Comparison of ENCODE assay signal across 9 cellular contexts in the genomic region with DNA sequence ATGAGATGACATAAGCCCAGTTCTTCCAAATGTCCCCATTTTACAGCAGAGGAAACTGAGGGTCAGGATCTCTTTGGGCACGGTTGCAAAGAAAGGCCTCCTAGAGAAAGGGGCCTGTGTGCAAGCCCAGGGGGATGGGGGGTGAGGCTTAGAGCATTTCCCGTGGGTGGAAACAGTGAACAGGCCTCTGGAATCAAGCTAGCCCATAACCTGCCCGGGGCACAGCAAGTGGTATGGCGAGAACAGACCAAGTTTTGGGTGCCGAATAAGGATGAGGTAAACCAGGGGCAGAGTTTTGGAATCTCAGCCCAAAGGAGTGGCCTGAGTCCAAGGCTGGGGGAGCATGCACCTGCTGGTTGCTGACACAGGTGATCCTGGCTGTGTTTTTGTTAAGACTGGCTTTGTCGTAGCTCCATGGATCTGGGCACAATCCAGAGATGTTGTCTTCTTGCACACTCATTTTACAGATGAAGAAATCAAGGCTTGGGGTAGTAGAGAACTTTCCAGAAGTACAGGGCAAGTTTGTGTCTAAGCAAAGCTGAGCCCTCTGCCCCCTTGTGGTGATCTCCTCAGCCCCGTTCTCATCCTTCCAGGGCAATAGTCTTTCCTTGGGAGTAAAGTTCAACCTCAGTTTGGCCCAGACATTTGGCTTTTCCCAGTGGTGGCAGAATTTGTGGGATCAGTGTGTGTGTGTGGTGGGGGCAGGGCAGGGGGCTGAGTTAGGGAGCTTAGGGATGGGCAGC. TPM values are rescaled to one million over a fixed set of nuclear protein-coding genes. Genes with fewer than 3 reads are reported as not detected.
DNase-seq lines count a peak whose midpoint lies in the region; ATAC-seq, FAIRE-seq and TF ChIP-seq lines count a peak whose summit lies in the region.
"Had no signal": no experiment of that assay in that cellular context is flagged by ENCODE, and none has a peak within 500 bp of the region (broad histone marks: within the 10 kb centered on the region; RNA-seq: fewer than 3 reads in every experiment).

No MANE protein-coding gene starts in this region.

- H3K27ac Mint-ChIP-seq in astrocyte (ENCODE audit: unreplicated experiment) (no peak overlapping the region), T-helper 17 cell (no peak overlapping the region)
- H3K27ac Mint-ChIP-seq: activated B cell treated with CpG ODN at 0.5 μM for 24 hours had no signal

- no peaks in the 10 kb centered on the region for H4K20me1 ChIP-seq in GM23248 (ENCODE audit: insufficient read depth)
- H4K20me1 ChIP-seq in astrocyte (ENCODE audit: insufficient read depth, low read length) = no peaks in the 10 kb centered on the region

- H3K27ac ChIP-seq in GM23248 (no peak overlapping the region), astrocyte (ENCODE audit: low read depth, low read length) (no peak overlapping the region), kidney (ENCODE audit: low read depth in 2 of 2, low read length in 2 of 2) (no peak overlapping the region)

- H3K4me3 Mint-ChIP-seq in astrocyte (ENCODE audit: unreplicated experiment) = no peak overlapping the region
- no peak overlapping the region for H3K4me3 Mint-ChIP-seq in T-helper 17 cell
- H3K4me3 Mint-ChIP-seq: activated B cell treated with CpG ODN at 0.5 μM for 24 hours had no signal

- peaks cover 12% of the 10 kb centered on the region for H3K9me3 Mint-ChIP-seq in astrocyte (ENCODE audit: unreplicated experiment)
- H3K9me3 Mint-ChIP-seq: activated B cell treated with CpG ODN at 0.5 μM for 24 hours had no signal

- FAIRE-seq in astrocyte (lab: Jason Lieb, UNC) = no peak
- FAIRE-seq in kidney (lab: Jason Lieb, UNC) = no peak

- H3K4me2 ChIP-seq in GM23248 (ENCODE audit: unreplicated experiment) (no peak overlapping the region), astrocyte (ENCODE audit: low read length) (no peak overlapping the region)

- H3K4me1 Mint-ChIP-seq in astrocyte (ENCODE audit: low read depth, unreplicated experiment) = no peaks in the 10 kb centered on the region
- peaks cover 2% of the 10 kb centered on the region for H3K4me1 Mint-ChIP-seq in T-helper 17 cell

- no peaks in the 10 kb centered on the region for H3K36me3 ChIP-seq in BE2C
- H3K36me3 ChIP-seq in GM23248 (ENCODE audit: low read depth) = no peaks in the 10 kb centered on the region
- no peaks in the 10 kb centered on the region for H3K36me3 ChIP-seq in astrocyte (ENCODE audit: insufficient read depth, low read length)
- H3K36me3 ChIP-seq in kidney (ENCODE audit: control insufficient read depth in 1 of 2, insufficient read depth in 2 of 2, low read length in 2 of 2) = no peaks in the 10 kb centered on the region

- no peak for ATAC-seq in T-helper 17 cell

- H3K79me2 ChIP-seq in GM23248 (ENCODE audit: insufficient read depth) (no peaks in the 10 kb centered on the region), astrocyte (ENCODE audit: insufficient read depth, low read length) (no peaks in the 10 kb centered on the region)

- no peaks in the 10 kb centered on the region for H3F3A ChIP-seq in GM23248 (ENCODE audit: insufficient read depth)

- in situ Hi-C loops in GM23248 (cut with MboI) = no loop called here

- H3K4me3 ChIP-seq in BE2C (ENCODE audit: low read depth, low read length) (no peak overlapping the region), GM23248 (no peak overlapping the region), astrocyte (ENCODE audit: insufficient read depth, low read depth, low read length) (no peak overlapping the region), kidney (ENCODE audit: low read length in 2 of 2) (no peak overlapping the region)

- DNase-seq in BE2C (no peak), GM23248 (peak; percentile 41), astrocyte (ENCODE audit: low read depth) (no peak), kidney (no peak), T-helper 17 cell (no peak), KG1 (lab: John Stamatoyannopoulos, UW) (no peak), activated T-cell treated with anti-CD3 and anti-CD28 coated beads for 4 hours (no peak)
- no peak for DNase-seq in stimulated activated CD8-positive, alpha-beta memory T cell treated with anti-CD3 and anti-CD28 coated beads, Interleukin-4, amount 100 ng/mL, for 48 hours
- DNase-seq: activated B cell treated with CpG ODN at 0.5 μM for 24 hours had no signal

- TF ChIP-seq CTCF in BE2C (IDR thresholded peaks at IDR 0.05; ENCODE audit: low read depth, low read length) (peak; percentile 46), astrocyte (IDR thresholded peaks at IDR 0.05; ENCODE audit: insufficient read depth, low read depth, low read length) (peak; percentile 22), kidney (IDR thresholded peaks at IDR 0.05; ENCODE audit: borderline replicate concordance, extremely low read depth, insufficient read depth) (peak; percentile 22)

- H3K27me3 ChIP-seq in BE2C (no peaks in the 10 kb centered on the region), GM23248 (replicated peaks; ENCODE audit: insufficient read depth) (peaks cover 27% of the 10 kb centered on the region), astrocyte (ENCODE audit: insufficient read depth, low read length) (no peaks in the 10 kb centered on the region)

- no peaks in the 10 kb centered on the region for H3K9me2 ChIP-seq in GM23248 (ENCODE audit: insufficient read depth)

- intact Hi-C loops in kidney (cut with DNase I) = no loop called here

- H3K4me1 ChIP-seq in BE2C (0 out of 2 replicates have a peak, but pooled peaks cover 2% of the 10 kb centered on the region), GM23248 (ENCODE audit: insufficient read depth) (no peaks in the 10 kb centered on the region), astrocyte (ENCODE audit: insufficient read depth, low read length) (no peaks in the 10 kb centered on the region), kidney (ENCODE audit: control insufficient read depth in 1 of 2, insufficient read depth in 1 of 2, low read depth in 1 of 2, low read length in 2 of 2) (no peaks in the 10 kb centered on the region)

- H3K9me3 ChIP-seq in BE2C (no peaks in the 10 kb centered on the region), GM23248 (ENCODE audit: low read depth) (no peaks in the 10 kb centered on the region), astrocyte (ENCODE audit: insufficient read depth, low read depth, low read length) (peaks cover 3% of the 10 kb centered on the region), kidney (ENCODE audit: control insufficient read depth in 1 of 2, low read length in 2 of 2) (no peaks in the 10 kb centered on the region), T-helper 17 cell (ENCODE audit: control insufficient read depth, low read length, poor library complexity, severe bottlenecking) (no peaks in the 10 kb centered on the region)

- no peak overlapping the region for H3K9ac ChIP-seq in GM23248
- no peak overlapping the region for H3K9ac ChIP-seq in astrocyte (ENCODE audit: low read length)
- no peak overlapping the region for H3K9ac ChIP-seq in kidney (ENCODE audit: low read length in 2 of 2)

- H2AFZ ChIP-seq in GM23248 (no peak overlapping the region), astrocyte (ENCODE audit: low read depth, low read length) (no peak overlapping the region)

- H3K27me3 Mint-ChIP-seq in astrocyte (ENCODE audit: low read depth, unreplicated experiment) = peaks cover 32% of the 10 kb centered on the region
- H3K27me3 Mint-ChIP-seq in T-helper 17 cell = peaks cover 23% of the 10 kb centered on the region

- peaks cover 3% of the 10 kb centered on the region for H3K36me3 Mint-ChIP-seq in astrocyte (ENCODE audit: low read depth, unreplicated experiment)
- no peaks in the 10 kb centered on the region for H3K36me3 Mint-ChIP-seq in T-helper 17 cell (ENCODE audit: low read depth)

- WGBS in GM23248 (ENCODE audit: low coverage in 1 of 2, low lambda C conversion rate in 2 of 2, missing lambda C conversion rate in 2 of 2), 2 experiments = 70 to 73% methylated on average over 7 of the region's 7 CpGs

RNA-seq across cellular contexts. Expression of a gene that starts 53.5 kb away (rescaled TPM):
- polyA plus RNA-seq in BE2C (2012; ENCODE audit: insufficient read depth, insufficient read length, low read depth) = 2.7 TPM
- 0.63 and 0.86 TPM in 2 replicates for total RNA-seq in GM23248 (2014; rRNA removed; shearing (Covaris generic))
- 7.2 and 8.7 TPM in 2 replicates for polyA plus RNA-seq in GM23248 (2016; fragmentation: Nextera tagmentation; extraction: Ambion mirVana)
- not detected in 2 replicates for total RNA-seq in astrocyte
- total RNA-seq in kidney = 2.6 TPM
- not detected for polyA plus RNA-seq in kidney (ENCODE audit: insufficient read depth, low read depth, low replicate concordance)
- 1 to 10 TPM in 1 of 2 donors, under 1 TPM in 1; 0.60 to 8.9 TPM for total RNA-seq in T-helper 17 cell
